1 cellular context compared by ENCODE assay signal in genomic region chr5:79706317-79706716, GRCh38. TPM values are rescaled to one million over a fixed set of nuclear protein-coding genes. Genes with fewer than 3 reads are reported as not detected.
"Had no signal": no experiment of that assay in that cellular context is flagged by ENCODE, and none has a peak within 500 bp of the region (broad histone marks: within the 10 kb centered on the region; RNA-seq: fewer than 3 reads in every experiment).

No MANE protein-coding gene starts in this region.

RNA-seq across cellular contexts. Expression of gene CMYA5, which starts 16.7 kb away (rescaled TPM):
- polyA plus RNA-seq: immature natural killer cell had no signal
